In the genomic region with DNA sequence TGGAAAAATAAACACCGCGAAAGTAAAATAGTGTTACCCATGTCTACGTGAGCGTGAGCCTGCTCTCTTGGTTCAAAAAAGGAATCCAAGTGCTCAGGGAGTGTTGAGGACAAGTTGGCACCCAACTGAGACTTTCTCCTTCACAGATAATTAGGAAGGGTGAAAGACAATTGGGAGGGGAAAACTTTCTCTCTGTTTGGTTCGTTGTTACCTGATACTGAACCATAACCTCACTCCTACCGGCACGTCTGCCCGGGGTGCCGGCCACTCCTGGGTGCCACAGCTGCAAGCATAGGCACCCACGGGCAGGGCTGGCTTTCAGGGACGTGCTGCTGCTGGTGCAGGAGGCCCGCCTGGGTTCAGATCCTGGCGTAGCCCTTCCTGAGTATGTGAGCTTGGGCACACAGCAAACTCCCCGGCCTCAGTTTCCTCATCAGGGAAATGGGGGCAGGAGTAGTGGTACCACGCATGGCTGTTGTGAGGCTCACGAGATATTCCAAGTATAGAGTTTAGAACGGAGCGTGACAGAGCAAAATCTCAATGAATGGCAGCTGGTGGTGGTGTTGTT, we compare ENCODE assay signal across 10 cellular contexts. TPM values are rescaled to one million over a fixed set of nuclear protein-coding genes. Genes with fewer than 3 reads are reported as not detected.
DNase-seq lines count a peak whose midpoint lies in the region; ATAC-seq and TF ChIP-seq lines count a peak whose summit lies in the region.
"Had no signal": no experiment of that assay in that cellular context is flagged by ENCODE, and none has a peak within 500 bp of the region (broad histone marks: within the 10 kb centered on the region; RNA-seq: fewer than 3 reads in every experiment).

No MANE protein-coding gene starts in this region.

- H3K27me3 Mint-ChIP-seq in naive thymus-derived CD8-positive, alpha-beta T cell, result peaks cover 1 to 31% (median 13%) of the 10 kb centered on the region in 5 donors

- H3K79me2 ChIP-seq in PC-9 (ENCODE audit: low read depth), result no peaks in the 10 kb centered on the region

- POLR2A ChIA-PET in PC-9 (lab: Charles Lee; ENCODE audit: unreplicated experiment), result interaction anchor here (0.6 kb wide), 1 partner anchor 16 kb away, joined by 6 read pairs; no protein-coding TSS in a partner anchor
- POLR2A ChIA-PET in naive thymus-derived CD8-positive, alpha-beta T cell (lab: Charles Lee), result no interaction called here

- peaks cover 6 to 15% (median 12%) of the 10 kb centered on the region in 4 donors for H3K4me1 Mint-ChIP-seq in naive thymus-derived CD8-positive, alpha-beta T cell

- CTCF ChIA-PET in PC-9 (lab: Charles Lee), result interaction anchor here (1.2 kb wide), 1 partner anchor 62 kb away, joined by 5 read pairs; no protein-coding TSS in a partner anchor

- 0 out of 2 replicates have a peak, but pooled peaks cover 4% of the 10 kb centered on the region for H3K9me3 ChIP-seq in PC-9 (ENCODE audit: insufficient read depth, low read depth)
- H3K9me3 ChIP-seq in upper lobe of left lung, result no peaks in the 10 kb centered on the region
- H3K9me3 ChIP-seq: HAP-1, mucosa of descending colon had no signal

- peaks cover 9% of the 10 kb centered on the region for H3F3A ChIP-seq in PC-9 (ENCODE audit: insufficient read depth, low read depth)

- DNase-seq in PC-9, result no peak
- no peak for DNase-seq in dorsolateral prefrontal cortex
- peak in 1 of 10 donors; percentile 40 for DNase-seq in naive thymus-derived CD8-positive, alpha-beta T cell
- DNase-seq in upper lobe of left lung, result peak in 1 of 2 donors; percentile 61
- no peak for DNase-seq in NCI-H2107 treated with DMSO at 0.1 percent for 48 hours (lab: John Stamatoyannopoulos, UW; ENCODE audit: unreplicated experiment)
- DNase-seq in erythroblast (lab: John Stamatoyannopoulos, UW), result no peak
- no peak for DNase-seq in middle frontal gyrus (ENCODE audit: extremely low spot score, low spot score)

- TF ChIP-seq POLR2A in upper lobe of left lung (IDR thresholded peaks at IDR 0.05) (no peak), erythroblast (IDR thresholded peaks at IDR 0.05; ENCODE audit: low read length) (no peak)

- no peaks in the 10 kb centered on the region for H3K36me3 ChIP-seq in PC-9 (ENCODE audit: low read depth)
- no peaks in the 10 kb centered on the region for H3K36me3 ChIP-seq in upper lobe of left lung
- H3K36me3 ChIP-seq: HAP-1 had no signal

- no peaks in the 10 kb centered on the region for H3K9me2 ChIP-seq in PC-9 (ENCODE audit: insufficient read depth)

- H3K4me2 ChIP-seq in PC-9, result peak overlapping the region; percentile 90

- no peak for TF ChIP-seq EP300 in upper lobe of left lung (IDR thresholded peaks at IDR 0.05)

- H3K27me3 ChIP-seq in PC-9 (ENCODE audit: insufficient read depth, low read depth) (no peaks in the 10 kb centered on the region), dorsolateral prefrontal cortex (peaks cover 0 to 10% (median 0%) of the 10 kb centered on the region in 45 donors), upper lobe of left lung (no peaks in the 10 kb centered on the region)

- intact Hi-C loops in PC-9 (cut with micrococcal nuclease; ENCODE audit: unreplicated experiment) (loop anchor here (1.0 to 2.0 kb wide), 2 partner anchors 29 to 93 kb away; no protein-coding TSS in a partner anchor), dorsolateral prefrontal cortex (cut with DNase I) (no loop called here)

- peak overlapping the region in 2 of 10 donors; percentile 5 to 40 for H3K27ac Mint-ChIP-seq in naive thymus-derived CD8-positive, alpha-beta T cell

- no peaks in the 10 kb centered on the region for H3K36me3 Mint-ChIP-seq in naive thymus-derived CD8-positive, alpha-beta T cell

- no TSS peak for BruUV-seq in PC-9 (replicated peaks; lab: Mats Ljungman, UMichigan)

- no peak for TF ChIP-seq CTCF in PC-9 (conservative IDR thresholded peaks at IDR 0.05)
- no peak for TF ChIP-seq CTCF in dorsolateral prefrontal cortex (IDR thresholded peaks at IDR 0.05 in 54 of 56, conservative IDR thresholded peaks at IDR 0.05 in 2 of 56; ENCODE audit: low read depth in 1 of 56, partially characterized antibody in 56 of 56)
- no peak for TF ChIP-seq CTCF in upper lobe of left lung (IDR thresholded peaks at IDR 0.05)

- H3K4me1 ChIP-seq in PC-9 (replicated peaks; ENCODE audit: insufficient read depth), result peaks cover 20% of the 10 kb centered on the region
- H3K4me1 ChIP-seq in upper lobe of left lung, result peaks cover 29 to 34% (median 31%) of the 10 kb centered on the region in 4 donors
- H3K4me1 ChIP-seq: HAP-1 had no signal

- H4K20me1 ChIP-seq in PC-9 (ENCODE audit: insufficient read depth), result no peaks in the 10 kb centered on the region

- ATAC-seq in naive thymus-derived CD8-positive, alpha-beta T cell, result no peak
- ATAC-seq in upper lobe of left lung (ENCODE audit: low FRiP score in 2 of 2), result no peak

- H3K4me3 ChIP-seq in PC-9 (peak overlapping the region; percentile 55; the same call in 1 of the 2 replicates), dorsolateral prefrontal cortex (peak overlapping the region in 47 of 59 donors; percentile 15 to 65 (median 42)), upper lobe of left lung (peak overlapping the region in 3 of 4 donors; percentile 26 to 41 (median 38))
- H3K4me3 ChIP-seq: HAP-1, mucosa of descending colon had no signal

- no peak overlapping the region for H3K27ac ChIP-seq in PC-9
- H3K27ac ChIP-seq in dorsolateral prefrontal cortex, result peak overlapping the region in 23 of 59 donors; percentile 5 to 83 (median 53)
- H3K27ac ChIP-seq in upper lobe of left lung, result peak overlapping the region in 3 of 4 donors; percentile 82 to 87 (median 86)

- 44 to 45% methylated on average over 15 to 18 of the region's 18 CpGs for WGBS in upper lobe of left lung, 2 donors

- H2AFZ ChIP-seq in PC-9, result no peak overlapping the region

- peaks cover 0 to 3% (median 0%) of the 10 kb centered on the region in 9 donors for H3K9me3 Mint-ChIP-seq in naive thymus-derived CD8-positive, alpha-beta T cell
- H3K9me3 Mint-ChIP-seq: central memory CD8-positive, alpha-beta T cell had no signal

- peak overlapping the region in 8 of 10 donors; percentile 26 to 86 (median 66) for H3K4me3 Mint-ChIP-seq in naive thymus-derived CD8-positive, alpha-beta T cell

RNA-seq across cellular contexts. Expression of gene PMEPA1, which starts 38.2 kb away (rescaled TPM):
- total RNA-seq in PC-9 (2021) (163 and 177 TPM in 2 replicates), dorsolateral prefrontal cortex (10 to 100 TPM; 22.0 to 55.2 (median 36.7) TPM), upper lobe of left lung (10 to 100 TPM in 5 of 6 donors, 1 to 10 TPM in 1; 2.1 to 60.9 (median 17.6) TPM)
- total RNA-seq in naive thymus-derived CD8-positive, alpha-beta T cell, result 10 to 100 TPM; 12.2 to 14.3 TPM
- 1 to 10 TPM; 1.6 to 5.0 (median 3.5) TPM for polyA plus RNA-seq in naive thymus-derived CD8-positive, alpha-beta T cell
